ENCODE assay signal across 1 cellular context in the genomic region with DNA sequence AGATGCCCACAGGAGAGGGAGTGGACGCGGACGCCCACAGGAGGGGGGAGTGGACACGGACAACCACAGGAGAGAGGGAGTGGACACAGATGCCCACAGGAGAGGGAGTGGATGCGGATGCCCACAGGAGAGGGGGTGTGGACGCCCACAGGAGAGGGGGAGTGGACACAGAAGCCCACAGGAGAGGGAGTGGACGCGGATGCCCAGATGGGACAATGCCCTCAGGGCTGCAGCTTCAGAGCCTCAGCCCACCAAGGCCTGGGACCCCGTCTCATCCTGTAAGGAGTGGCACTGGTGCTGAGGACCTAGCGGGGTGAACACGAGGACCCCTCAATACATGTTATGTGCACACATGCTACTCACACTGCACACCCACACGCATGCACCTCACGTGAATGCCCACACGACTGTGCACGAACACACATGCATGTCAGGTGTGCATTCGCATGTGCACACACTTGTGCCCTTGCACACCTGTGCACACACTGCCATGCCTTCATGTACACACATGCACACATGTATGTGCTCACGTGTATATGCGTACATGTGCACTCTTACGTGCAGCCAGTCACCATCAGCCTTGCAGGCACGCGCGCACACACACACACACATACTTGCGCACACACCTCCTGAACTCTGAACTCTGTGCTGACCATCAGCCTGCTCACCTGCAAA.
TF ChIP-seq lines count a peak whose summit lies in the region.

No MANE protein-coding gene starts in this region.

TF ChIP-seq in HepG2, 621 proteins besides CTCF, POLR2A, EP300 and RAD21 (continued from another document):
- TF ChIP-seq, protein P1, sequence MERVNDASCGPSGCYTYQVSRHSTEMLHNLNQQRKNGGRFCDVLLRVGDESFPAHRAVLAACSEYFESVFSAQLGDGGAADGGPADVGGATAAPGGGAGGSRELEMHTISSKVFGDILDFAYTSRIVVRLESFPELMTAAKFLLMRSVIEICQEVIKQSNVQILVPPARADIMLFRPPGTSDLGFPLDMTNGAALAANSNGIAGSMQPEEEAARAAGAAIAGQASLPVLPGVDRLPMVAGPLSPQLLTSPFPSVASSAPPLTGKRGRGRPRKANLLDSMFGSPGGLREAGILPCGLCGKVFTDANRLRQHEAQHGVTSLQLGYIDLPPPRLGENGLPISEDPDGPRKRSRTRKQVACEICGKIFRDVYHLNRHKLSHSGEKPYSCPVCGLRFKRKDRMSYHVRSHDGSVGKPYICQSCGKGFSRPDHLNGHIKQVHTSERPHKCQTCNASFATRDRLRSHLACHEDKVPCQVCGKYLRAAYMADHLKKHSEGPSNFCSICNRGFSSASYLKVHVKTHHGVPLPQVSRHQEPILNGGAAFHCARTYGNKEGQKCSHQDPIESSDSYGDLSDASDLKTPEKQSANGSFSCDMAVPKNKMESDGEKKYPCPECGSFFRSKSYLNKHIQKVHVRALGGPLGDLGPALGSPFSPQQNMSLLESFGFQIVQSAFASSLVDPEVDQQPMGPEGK (CRISPR knock-in tag; IDR thresholded peaks at IDR 0.05), result no peak
- TF ChIP-seq SMARCE1 (IDR thresholded peaks at IDR 0.05; ENCODE audit: borderline replicate concordance), result no peak
- TF ChIP-seq, protein P2, sequence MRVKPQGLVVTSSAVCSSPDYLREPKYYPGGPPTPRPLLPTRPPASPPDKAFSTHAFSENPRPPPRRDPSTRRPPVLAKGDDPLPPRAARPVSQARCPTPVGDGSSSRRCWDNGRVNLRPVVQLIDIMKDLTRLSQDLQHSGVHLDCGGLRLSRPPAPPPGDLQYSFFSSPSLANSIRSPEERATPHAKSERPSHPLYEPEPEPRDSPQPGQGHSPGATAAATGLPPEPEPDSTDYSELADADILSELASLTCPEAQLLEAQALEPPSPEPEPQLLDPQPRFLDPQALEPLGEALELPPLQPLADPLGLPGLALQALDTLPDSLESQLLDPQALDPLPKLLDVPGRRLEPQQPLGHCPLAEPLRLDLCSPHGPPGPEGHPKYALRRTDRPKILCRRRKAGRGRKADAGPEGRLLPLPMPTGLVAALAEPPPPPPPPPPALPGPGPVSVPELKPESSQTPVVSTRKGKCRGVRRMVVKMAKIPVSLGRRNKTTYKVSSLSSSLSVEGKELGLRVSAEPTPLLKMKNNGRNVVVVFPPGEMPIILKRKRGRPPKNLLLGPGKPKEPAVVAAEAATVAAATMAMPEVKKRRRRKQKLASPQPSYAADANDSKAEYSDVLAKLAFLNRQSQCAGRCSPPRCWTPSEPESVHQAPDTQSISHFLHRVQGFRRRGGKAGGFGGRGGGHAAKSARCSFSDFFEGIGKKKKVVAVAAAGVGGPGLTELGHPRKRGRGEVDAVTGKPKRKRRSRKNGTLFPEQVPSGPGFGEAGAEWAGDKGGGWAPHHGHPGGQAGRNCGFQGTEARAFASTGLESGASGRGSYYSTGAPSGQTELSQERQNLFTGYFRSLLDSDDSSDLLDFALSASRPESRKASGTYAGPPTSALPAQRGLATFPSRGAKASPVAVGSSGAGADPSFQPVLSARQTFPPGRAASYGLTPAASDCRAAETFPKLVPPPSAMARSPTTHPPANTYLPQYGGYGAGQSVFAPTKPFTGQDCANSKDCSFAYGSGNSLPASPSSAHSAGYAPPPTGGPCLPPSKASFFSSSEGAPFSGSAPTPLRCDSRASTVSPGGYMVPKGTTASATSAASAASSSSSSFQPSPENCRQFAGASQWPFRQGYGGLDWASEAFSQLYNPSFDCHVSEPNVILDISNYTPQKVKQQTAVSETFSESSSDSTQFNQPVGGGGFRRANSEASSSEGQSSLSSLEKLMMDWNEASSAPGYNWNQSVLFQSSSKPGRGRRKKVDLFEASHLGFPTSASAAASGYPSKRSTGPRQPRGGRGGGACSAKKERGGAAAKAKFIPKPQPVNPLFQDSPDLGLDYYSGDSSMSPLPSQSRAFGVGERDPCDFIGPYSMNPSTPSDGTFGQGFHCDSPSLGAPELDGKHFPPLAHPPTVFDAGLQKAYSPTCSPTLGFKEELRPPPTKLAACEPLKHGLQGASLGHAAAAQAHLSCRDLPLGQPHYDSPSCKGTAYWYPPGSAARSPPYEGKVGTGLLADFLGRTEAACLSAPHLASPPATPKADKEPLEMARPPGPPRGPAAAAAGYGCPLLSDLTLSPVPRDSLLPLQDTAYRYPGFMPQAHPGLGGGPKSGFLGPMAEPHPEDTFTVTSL (CRISPR knock-in tag; IDR thresholded peaks at IDR 0.05; ENCODE audit: borderline replicate concordance), result no peak
